ENCODE assay signal across 1 cellular context in the genomic region with DNA sequence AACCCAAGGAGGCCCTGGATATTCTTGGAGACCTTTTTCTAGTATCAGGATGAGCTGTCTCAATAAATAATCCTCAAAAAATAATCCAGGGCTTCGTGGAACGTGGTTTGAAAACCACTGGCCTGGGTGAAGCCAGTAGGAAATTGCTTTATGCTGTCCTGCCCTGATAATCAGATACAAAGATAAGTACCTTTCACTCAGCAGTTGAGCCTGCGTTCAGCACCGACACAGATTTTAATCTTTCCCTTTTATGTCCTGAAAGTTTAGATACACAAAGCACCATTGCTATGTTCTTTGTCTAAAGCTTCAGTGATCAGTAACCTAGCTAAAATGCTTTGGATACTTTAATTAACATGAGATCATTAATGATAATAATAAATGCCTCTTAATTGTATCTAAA.
TF ChIP-seq lines count a peak whose summit lies in the region.

No MANE protein-coding gene starts in this region.

TF ChIP-seq in SK-N-SH, 30 proteins besides CTCF, POLR2A, EP300 and RAD21:
- TF ChIP-seq MXI1 (IDR thresholded peaks at IDR 0.05; ENCODE audit: low read depth, low read length): peak; percentile 45; the same call in 1 of the 2 replicates
- no peak for TF ChIP-seq POLR2AphosphoS5 (IDR thresholded peaks at IDR 0.05; ENCODE audit: low read depth, low read length)
- no peak for TF ChIP-seq NRF1 (IDR thresholded peaks at IDR 0.05; ENCODE audit: low read depth, low read length)
- TF ChIP-seq CHD2 (IDR thresholded peaks at IDR 0.05; ENCODE audit: low read length, partially characterized antibody): no peak
- no peak for TF ChIP-seq ZBTB33 (IDR thresholded peaks at IDR 0.05; ENCODE audit: borderline replicate concordance, low read depth)
- TF ChIP-seq IRF3 (IDR thresholded peaks at IDR 0.05; ENCODE audit: low read depth, low read length): no peak
- TF ChIP-seq, protein P1, sequence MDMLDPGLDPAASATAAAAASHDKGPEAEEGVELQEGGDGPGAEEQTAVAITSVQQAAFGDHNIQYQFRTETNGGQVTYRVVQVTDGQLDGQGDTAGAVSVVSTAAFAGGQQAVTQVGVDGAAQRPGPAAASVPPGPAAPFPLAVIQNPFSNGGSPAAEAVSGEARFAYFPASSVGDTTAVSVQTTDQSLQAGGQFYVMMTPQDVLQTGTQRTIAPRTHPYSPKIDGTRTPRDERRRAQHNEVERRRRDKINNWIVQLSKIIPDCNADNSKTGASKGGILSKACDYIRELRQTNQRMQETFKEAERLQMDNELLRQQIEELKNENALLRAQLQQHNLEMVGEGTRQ (IDR thresholded peaks at IDR 0.05; ENCODE audit: borderline replicate concordance, low read depth, low read length): no peak
- TF ChIP-seq ELF1 (IDR thresholded peaks at IDR 0.05): no peak
- peak; percentile 83 for TF ChIP-seq GATA2 (CRISPR knock-in tag; IDR thresholded peaks at IDR 0.05)
- TF ChIP-seq, protein P2, sequence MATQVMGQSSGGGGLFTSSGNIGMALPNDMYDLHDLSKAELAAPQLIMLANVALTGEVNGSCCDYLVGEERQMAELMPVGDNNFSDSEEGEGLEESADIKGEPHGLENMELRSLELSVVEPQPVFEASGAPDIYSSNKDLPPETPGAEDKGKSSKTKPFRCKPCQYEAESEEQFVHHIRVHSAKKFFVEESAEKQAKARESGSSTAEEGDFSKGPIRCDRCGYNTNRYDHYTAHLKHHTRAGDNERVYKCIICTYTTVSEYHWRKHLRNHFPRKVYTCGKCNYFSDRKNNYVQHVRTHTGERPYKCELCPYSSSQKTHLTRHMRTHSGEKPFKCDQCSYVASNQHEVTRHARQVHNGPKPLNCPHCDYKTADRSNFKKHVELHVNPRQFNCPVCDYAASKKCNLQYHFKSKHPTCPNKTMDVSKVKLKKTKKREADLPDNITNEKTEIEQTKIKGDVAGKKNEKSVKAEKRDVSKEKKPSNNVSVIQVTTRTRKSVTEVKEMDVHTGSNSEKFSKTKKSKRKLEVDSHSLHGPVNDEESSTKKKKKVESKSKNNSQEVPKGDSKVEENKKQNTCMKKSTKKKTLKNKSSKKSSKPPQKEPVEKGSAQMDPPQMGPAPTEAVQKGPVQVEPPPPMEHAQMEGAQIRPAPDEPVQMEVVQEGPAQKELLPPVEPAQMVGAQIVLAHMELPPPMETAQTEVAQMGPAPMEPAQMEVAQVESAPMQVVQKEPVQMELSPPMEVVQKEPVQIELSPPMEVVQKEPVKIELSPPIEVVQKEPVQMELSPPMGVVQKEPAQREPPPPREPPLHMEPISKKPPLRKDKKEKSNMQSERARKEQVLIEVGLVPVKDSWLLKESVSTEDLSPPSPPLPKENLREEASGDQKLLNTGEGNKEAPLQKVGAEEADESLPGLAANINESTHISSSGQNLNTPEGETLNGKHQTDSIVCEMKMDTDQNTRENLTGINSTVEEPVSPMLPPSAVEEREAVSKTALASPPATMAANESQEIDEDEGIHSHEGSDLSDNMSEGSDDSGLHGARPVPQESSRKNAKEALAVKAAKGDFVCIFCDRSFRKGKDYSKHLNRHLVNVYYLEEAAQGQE (IDR thresholded peaks at IDR 0.05; ENCODE audit: low read depth, low read length): no peak
- peak; percentile 46 for TF ChIP-seq PBX3 (IDR thresholded peaks at IDR 0.05)
- TF ChIP-seq SIN3A (IDR thresholded peaks at IDR 0.05; ENCODE audit: borderline replicate concordance, low read depth, low read length): no peak
- peak; percentile 47 for TF ChIP-seq TCF12 (IDR thresholded peaks at IDR 0.05)
- TF ChIP-seq RFX5 (IDR thresholded peaks at IDR 0.05; ENCODE audit: low read length): no peak
- no peak for TF ChIP-seq YY1 (IDR thresholded peaks at IDR 0.05; ENCODE audit: low read depth)
- no peak for TF ChIP-seq MAX (IDR thresholded peaks at IDR 0.05; ENCODE audit: low read depth)
- TF ChIP-seq FOSL2 (IDR thresholded peaks at IDR 0.05; ENCODE audit: borderline replicate concordance, low read depth): no peak
- TF ChIP-seq TAF1 (IDR thresholded peaks at IDR 0.05; ENCODE audit: borderline replicate concordance, low read depth, low read length): no peak
- TF ChIP-seq JUND (IDR thresholded peaks at IDR 0.05): peak; percentile 9; the same call in 1 of the 2 replicates
- peak; percentile 4; the same call in 1 of the 2 replicates for TF ChIP-seq NFIC (IDR thresholded peaks at IDR 0.05; ENCODE audit: borderline replicate concordance)
- no peak for TF ChIP-seq GABPA (IDR thresholded peaks at IDR 0.05; ENCODE audit: low read depth)
- no peak for TF ChIP-seq MEF2A (IDR thresholded peaks at IDR 0.05; ENCODE audit: borderline replicate concordance, low read depth)
- no peak for TF ChIP-seq SMC3 (IDR thresholded peaks at IDR 0.05; ENCODE audit: low read depth, low read length)
- no peak for TF ChIP-seq RXRA (IDR thresholded peaks at IDR 0.05; ENCODE audit: borderline replicate concordance, low read depth)
- TF ChIP-seq FOXJ3 (CRISPR knock-in tag; IDR thresholded peaks at IDR 0.05): no peak
- TF ChIP-seq FOXM1 (IDR thresholded peaks at IDR 0.05; ENCODE audit: low read depth): no peak
- TF ChIP-seq EZH2phosphoT487 (IDR thresholded peaks at IDR 0.05; ENCODE audit: borderline replicate concordance, low read depth): no peak
- TF ChIP-seq RCOR1 (IDR thresholded peaks at IDR 0.05; ENCODE audit: low read length): no peak
- TF ChIP-seq, protein P3, sequence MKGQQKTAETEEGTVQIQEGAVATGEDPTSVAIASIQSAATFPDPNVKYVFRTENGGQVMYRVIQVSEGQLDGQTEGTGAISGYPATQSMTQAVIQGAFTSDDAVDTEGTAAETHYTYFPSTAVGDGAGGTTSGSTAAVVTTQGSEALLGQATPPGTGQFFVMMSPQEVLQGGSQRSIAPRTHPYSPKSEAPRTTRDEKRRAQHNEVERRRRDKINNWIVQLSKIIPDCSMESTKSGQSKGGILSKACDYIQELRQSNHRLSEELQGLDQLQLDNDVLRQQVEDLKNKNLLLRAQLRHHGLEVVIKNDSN (IDR thresholded peaks at IDR 0.05; ENCODE audit: borderline replicate concordance, low read depth): no peak
- no peak for TF ChIP-seq TEAD4 (IDR thresholded peaks at IDR 0.05; ENCODE audit: borderline replicate concordance, insufficient read depth)
